In the genomic region with DNA sequence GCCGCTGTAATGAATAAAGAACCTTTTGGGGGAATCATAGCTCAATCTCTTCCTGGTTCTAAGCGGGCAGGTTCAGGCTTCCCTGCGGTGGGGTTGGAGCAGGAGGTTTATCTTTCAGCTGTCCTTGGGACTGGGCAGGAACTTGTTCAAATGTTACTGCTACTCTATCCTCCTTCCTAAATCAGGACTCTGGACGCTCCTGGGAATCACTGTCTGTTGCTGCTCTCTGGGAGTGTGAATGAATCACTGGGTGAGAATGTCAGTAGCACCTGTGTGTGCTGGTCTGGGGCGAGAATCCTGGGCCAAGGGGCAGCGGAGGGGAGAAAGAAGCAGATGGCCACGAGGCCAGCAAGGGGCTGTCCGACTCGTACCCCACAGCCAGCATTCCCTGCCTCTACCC, we compare ENCODE assay signal across 2 cellular contexts.
TF ChIP-seq lines count a peak whose summit lies in the region.

No MANE protein-coding gene starts in this region.

TF ChIP-seq in SK-N-SH, 30 proteins besides CTCF, POLR2A, EP300 and RAD21 (continued from another document):
- TF ChIP-seq, protein P1, sequence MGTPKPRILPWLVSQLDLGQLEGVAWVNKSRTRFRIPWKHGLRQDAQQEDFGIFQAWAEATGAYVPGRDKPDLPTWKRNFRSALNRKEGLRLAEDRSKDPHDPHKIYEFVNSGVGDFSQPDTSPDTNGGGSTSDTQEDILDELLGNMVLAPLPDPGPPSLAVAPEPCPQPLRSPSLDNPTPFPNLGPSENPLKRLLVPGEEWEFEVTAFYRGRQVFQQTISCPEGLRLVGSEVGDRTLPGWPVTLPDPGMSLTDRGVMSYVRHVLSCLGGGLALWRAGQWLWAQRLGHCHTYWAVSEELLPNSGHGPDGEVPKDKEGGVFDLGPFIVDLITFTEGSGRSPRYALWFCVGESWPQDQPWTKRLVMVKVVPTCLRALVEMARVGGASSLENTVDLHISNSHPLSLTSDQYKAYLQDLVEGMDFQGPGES (IDR thresholded peaks at IDR 0.05; ENCODE audit: low read depth, low read length): no peak
- TF ChIP-seq JUND (IDR thresholded peaks at IDR 0.05) (no peak), POLR2AphosphoS5 (IDR thresholded peaks at IDR 0.05; ENCODE audit: low read depth, low read length) (no peak), TCF12 (IDR thresholded peaks at IDR 0.05) (0 out of 2 replicates have a peak, but pooled peaks have one; percentile 33), RFX5 (IDR thresholded peaks at IDR 0.05; ENCODE audit: low read length) (no peak)
- TF ChIP-seq, protein P2, sequence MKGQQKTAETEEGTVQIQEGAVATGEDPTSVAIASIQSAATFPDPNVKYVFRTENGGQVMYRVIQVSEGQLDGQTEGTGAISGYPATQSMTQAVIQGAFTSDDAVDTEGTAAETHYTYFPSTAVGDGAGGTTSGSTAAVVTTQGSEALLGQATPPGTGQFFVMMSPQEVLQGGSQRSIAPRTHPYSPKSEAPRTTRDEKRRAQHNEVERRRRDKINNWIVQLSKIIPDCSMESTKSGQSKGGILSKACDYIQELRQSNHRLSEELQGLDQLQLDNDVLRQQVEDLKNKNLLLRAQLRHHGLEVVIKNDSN (IDR thresholded peaks at IDR 0.05; ENCODE audit: borderline replicate concordance, low read depth): no peak

TF ChIP-seq in SK-N-SH treated with all-trans-retinoic acid at 6 μM for 48 hours, 23 proteins besides CTCF, POLR2A, EP300 and RAD21 (continued from another document):
- TF ChIP-seq, protein P3, sequence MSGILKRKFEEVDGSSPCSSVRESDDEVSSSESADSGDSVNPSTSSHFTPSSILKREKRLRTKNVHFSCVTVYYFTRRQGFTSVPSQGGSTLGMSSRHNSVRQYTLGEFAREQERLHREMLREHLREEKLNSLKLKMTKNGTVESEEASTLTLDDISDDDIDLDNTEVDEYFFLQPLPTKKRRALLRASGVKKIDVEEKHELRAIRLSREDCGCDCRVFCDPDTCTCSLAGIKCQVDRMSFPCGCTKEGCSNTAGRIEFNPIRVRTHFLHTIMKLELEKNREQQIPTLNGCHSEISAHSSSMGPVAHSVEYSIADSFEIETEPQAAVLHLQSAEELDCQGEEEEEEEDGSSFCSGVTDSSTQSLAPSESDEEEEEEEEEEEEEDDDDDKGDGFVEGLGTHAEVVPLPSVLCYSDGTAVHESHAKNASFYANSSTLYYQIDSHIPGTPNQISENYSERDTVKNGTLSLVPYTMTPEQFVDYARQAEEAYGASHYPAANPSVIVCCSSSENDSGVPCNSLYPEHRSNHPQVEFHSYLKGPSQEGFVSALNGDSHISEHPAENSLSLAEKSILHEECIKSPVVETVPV (CRISPR knock-in tag; IDR thresholded peaks at IDR 0.05): no peak
- TF ChIP-seq TCF4 (CRISPR knock-in tag; IDR thresholded peaks at IDR 0.05; ENCODE audit: borderline replicate concordance) (no peak), OSR1 (CRISPR knock-in tag; IDR thresholded peaks at IDR 0.05) (no peak), PPARA (CRISPR knock-in tag; IDR thresholded peaks at IDR 0.05; ENCODE audit: borderline replicate concordance) (no peak), ISL1 (CRISPR knock-in tag; IDR thresholded peaks at IDR 0.05) (no peak), ZC3H10 (CRISPR knock-in tag; IDR thresholded peaks at IDR 0.05) (no peak), TOX (CRISPR knock-in tag; IDR thresholded peaks at IDR 0.05; ENCODE audit: borderline replicate concordance) (no peak)
- TF ChIP-seq, protein P4, sequence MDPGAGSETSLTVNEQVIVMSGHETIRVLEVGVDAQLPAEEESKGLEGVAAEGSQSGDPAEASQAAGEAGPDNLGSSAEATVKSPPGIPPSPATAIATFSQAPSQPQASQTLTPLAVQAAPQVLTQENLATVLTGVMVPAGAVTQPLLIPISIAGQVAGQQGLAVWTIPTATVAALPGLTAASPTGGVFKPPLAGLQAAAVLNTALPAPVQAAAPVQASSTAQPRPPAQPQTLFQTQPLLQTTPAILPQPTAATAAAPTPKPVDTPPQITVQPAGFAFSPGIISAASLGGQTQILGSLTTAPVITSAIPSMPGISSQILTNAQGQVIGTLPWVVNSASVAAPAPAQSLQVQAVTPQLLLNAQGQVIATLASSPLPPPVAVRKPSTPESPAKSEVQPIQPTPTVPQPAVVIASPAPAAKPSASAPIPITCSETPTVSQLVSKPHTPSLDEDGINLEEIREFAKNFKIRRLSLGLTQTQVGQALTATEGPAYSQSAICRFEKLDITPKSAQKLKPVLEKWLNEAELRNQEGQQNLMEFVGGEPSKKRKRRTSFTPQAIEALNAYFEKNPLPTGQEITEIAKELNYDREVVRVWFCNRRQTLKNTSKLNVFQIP (CRISPR knock-in tag; IDR thresholded peaks at IDR 0.05; ENCODE audit: borderline replicate concordance, low read depth): no peak
TF ChIP-seq in SK-N-SH treated with all-trans-retinoic acid at 6 μM for 48 hours: peak in this region for 0.
